In genomic region chr11:32500001-32500400, GRCh38 we compare ENCODE assay signal across 28 cellular contexts.
"Had no signal": no experiment of that assay in that cellular context is flagged by ENCODE, and none has a peak within 500 bp of the region (broad histone marks: within the 10 kb centered on the region; RNA-seq: fewer than 3 reads in every experiment).

No MANE protein-coding gene starts in this region.

- ATAC-seq: foreskin keratinocyte; gastroesophageal sphincter; heart left ventricle; left cardiac atrium; mucosa of descending colon; natural killer cell treated with Interleukin-12 subunit alpha and Interleukin-12 subunit beta and Interleukin-15 and Interleukin-18, amount 100 ng/mL, for 72 hours; sciatic nerve; stimulated activated effector memory CD8-positive, alpha-beta T cell treated with anti-CD3 and anti-CD28 coated beads, Interleukin-12 subunit alpha, Interleukin-12 subunit beta, amount 100 ng/mL, for 72 hours had no signal

- H3K79me2 ChIP-seq: hepatocyte, parathyroid adenoma had no signal

- H3K27me3 ChIP-seq: esophagus muscularis mucosa, foreskin keratinocyte, gastroesophageal sphincter, heart left ventricle, hepatocyte, right atrium auricular region, stomach, tibial nerve, upper lobe of left lung had no signal

- H3K9me3 ChIP-seq: esophagus muscularis mucosa, gastroesophageal sphincter, heart left ventricle, left ventricle myocardium inferior, lower lobe of right lung, mucosa of descending colon, prostate gland, right atrium auricular region, stomach, tibial nerve, upper lobe of left lung had no signal

- H3K27ac ChIP-seq: dorsolateral prefrontal cortex, esophagus muscularis mucosa, foreskin keratinocyte, gastroesophageal sphincter, heart left ventricle, hepatocyte, left ventricle myocardium inferior, lower lobe of right lung, parathyroid adenoma, prostate gland, right atrium auricular region, stomach, tibial nerve, upper lobe of left lung had no signal

- H2AFZ ChIP-seq: hepatocyte, parathyroid adenoma had no signal

- H3K4me1 ChIP-seq: esophagus muscularis mucosa, foreskin keratinocyte, gastroesophageal sphincter, heart left ventricle, left ventricle myocardium inferior, lower lobe of right lung, parathyroid adenoma, prostate gland, right atrium auricular region, stomach, tibial nerve, upper lobe of left lung had no signal

- DNase-seq: central memory CD4-positive, alpha-beta T cell; dorsolateral prefrontal cortex; effector CD4-positive, alpha-beta T cell; foreskin keratinocyte; heart left ventricle; left cardiac atrium; left ventricle myocardium inferior; lower lobe of right lung; mucosa of descending colon; naive B cell; nucleus accumbens; stimulated activated CD4-positive, alpha-beta T cell treated with anti-CD3 and anti-CD28 coated beads, Interleukin-12 subunit alpha, Interleukin-12 subunit beta, amount 100 ng/mL, for 4 hours; stimulated activated CD4-positive, alpha-beta T cell treated with anti-CD3 and anti-CD28 coated beads, Interleukin-1b, Interleukin-23, amount 100 ng/mL, for 48 hours; stimulated activated CD4-positive, alpha-beta T cell treated with anti-CD3 and anti-CD28 coated beads, Interleukin-4, amount 100 ng/mL, for 24 hours; stimulated activated naive CD4-positive, alpha-beta T cell treated with Interleukin-2 at 50 U/mL for 16 hours; stomach; upper lobe of left lung had no signal

- H3K4me2 ChIP-seq: hepatocyte, smooth muscle cell had no signal

- H3K4me3 ChIP-seq: dorsolateral prefrontal cortex, esophagus muscularis mucosa, gastroesophageal sphincter, heart left ventricle, hepatocyte, left ventricle myocardium inferior, lower lobe of right lung, mucosa of descending colon, prostate gland, right atrium auricular region, smooth muscle cell, stomach, tibial nerve, upper lobe of left lung had no signal

- H3K36me3 ChIP-seq: esophagus muscularis mucosa, gastroesophageal sphincter, heart left ventricle, left ventricle myocardium inferior, lower lobe of right lung, prostate gland, right atrium auricular region, stomach, tibial nerve, upper lobe of left lung had no signal
